ENCODE assay signal across 12 cellular contexts in the genomic region with DNA sequence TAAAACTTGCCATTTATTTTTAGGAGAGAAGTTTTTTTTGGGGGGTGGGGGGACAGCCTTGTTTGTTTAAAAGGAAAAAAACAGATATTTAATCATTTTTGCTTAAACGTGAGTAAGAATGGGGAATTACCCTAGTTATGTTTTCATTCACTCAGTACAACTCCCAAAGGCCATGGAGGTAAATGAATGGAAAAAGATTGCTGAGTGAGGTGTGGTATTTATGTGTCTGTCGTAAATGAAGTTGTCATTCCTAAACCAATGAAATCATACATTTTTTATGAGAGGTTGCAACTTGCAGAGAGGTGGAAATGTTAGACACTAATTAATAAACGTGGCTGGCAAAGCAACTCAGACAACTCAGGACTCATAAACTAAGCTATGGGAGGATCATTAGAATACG.
DNase-seq lines count a peak whose midpoint lies in the region; ATAC-seq and TF ChIP-seq lines count a peak whose summit lies in the region.
"Had no signal": no experiment of that assay in that cellular context is flagged by ENCODE, and none has a peak within 500 bp of the region (broad histone marks: within the 10 kb centered on the region; RNA-seq: fewer than 3 reads in every experiment).

No MANE protein-coding gene starts in this region.

- no peaks in the 10 kb centered on the region for H3K9me3 Mint-ChIP-seq in effector memory CD8-positive, alpha-beta T cell

- H3K4me3 Mint-ChIP-seq in effector memory CD8-positive, alpha-beta T cell, result peak overlapping the region; percentile 49 to 74

- no peaks in the 10 kb centered on the region for H3K27me3 Mint-ChIP-seq in effector memory CD8-positive, alpha-beta T cell

- ATAC-seq in DND-41 (ENCODE audit: insufficient read depth, low read depth) (peak; percentile 40; the same call in 2 of the 3 replicates), GM21737 (IDR thresholded peaks at IDR 0.05; ENCODE audit: unreplicated experiment) (peak; percentile 16)
- no peak for ATAC-seq in effector memory CD8-positive, alpha-beta T cell (replicated peaks)
- ATAC-seq: heart left ventricle, right cardiac atrium had no signal

- H3K9me2 ChIP-seq in Loucy (replicated peaks; ENCODE audit: low read depth, low read length), result no peaks in the 10 kb centered on the region

- DNase-seq in DND-41, result no peak
- DNase-seq in effector memory CD8-positive, alpha-beta T cell, result no peak
- DNase-seq in A172 (ENCODE audit: low spot score), result no peak
- no peak for DNase-seq in amygdala (lab: John Stamatoyannopoulos, UW)
- DNase-seq in NCI-H2107 (lab: John Stamatoyannopoulos, UW), result no peak
- DNase-seq in pons (ENCODE audit: low spot score), result no peak
- DNase-seq: heart left ventricle, NCI-H1694, right cardiac atrium, substantia nigra had no signal

- H3K27me3 ChIP-seq in DND-41 (ENCODE audit: insufficient read depth, low read length, poor library complexity), result no peaks in the 10 kb centered on the region
- no peaks in the 10 kb centered on the region for H3K27me3 ChIP-seq in Loucy (ENCODE audit: insufficient read depth, low read length, poor library complexity, severe bottlenecking)
- H3K27me3 ChIP-seq: heart left ventricle had no signal

- H3K27ac Mint-ChIP-seq in effector memory CD8-positive, alpha-beta T cell, result peak overlapping the region; percentile 89 to 95

- H3K9ac ChIP-seq in DND-41 (ENCODE audit: low read depth, low read length), result no peak overlapping the region
- no peak overlapping the region for H3K9ac ChIP-seq in Loucy (ENCODE audit: low read depth, low read length, poor library complexity, severe bottlenecking)

- no peak overlapping the region for H3K4me2 ChIP-seq in DND-41 (ENCODE audit: insufficient read depth, low read length)
- H3K4me2 ChIP-seq in Loucy (ENCODE audit: low read depth, low read length, poor library complexity, severe bottlenecking), result peak overlapping the region; percentile 41

- H2AFZ ChIP-seq in DND-41 (ENCODE audit: low read depth, low read length) (no peak overlapping the region), Loucy (ENCODE audit: low read length) (no peak overlapping the region)

- H3K79me2 ChIP-seq in DND-41 (ENCODE audit: insufficient read depth, low read length) (peaks cover 61% of the 10 kb centered on the region), Loucy (ENCODE audit: insufficient read depth, low read length) (peaks cover 96% of the 10 kb centered on the region)

- H3K9me3 ChIP-seq in DND-41 (ENCODE audit: insufficient read depth, low read length, severe bottlenecking), result no peaks in the 10 kb centered on the region
- H3K9me3 ChIP-seq in Loucy (ENCODE audit: insufficient read depth, low read depth, low read length), result no peaks in the 10 kb centered on the region

- no peak overlapping the region for H3K27ac ChIP-seq in DND-41 (ENCODE audit: low read length)
- H3K27ac ChIP-seq: heart left ventricle had no signal

- TF ChIP-seq CTCF in DND-41 (IDR thresholded peaks at IDR 0.05; ENCODE audit: borderline replicate concordance, extremely low read depth, low read length, poor library complexity, severe bottlenecking) (no peak), Loucy (conservative IDR thresholded peaks at IDR 0.05; ENCODE audit: low read length) (no peak)

- H3F3A ChIP-seq in Loucy (ENCODE audit: low read depth), result peaks cover 12% of the 10 kb centered on the region; the same call in 1 of the 2 replicates

- H3K4me1 Mint-ChIP-seq in effector memory CD8-positive, alpha-beta T cell (ENCODE audit: low read depth in 2 of 2), result peaks cover 84 to 92% of the 10 kb centered on the region in 2 donors

- H3K4me1 ChIP-seq in DND-41 (ENCODE audit: insufficient read depth, low read length), result peaks cover 20% of the 10 kb centered on the region
- H3K4me1 ChIP-seq in Loucy (ENCODE audit: insufficient read depth, low read length, poor library complexity, severe bottlenecking), result peaks cover 24% of the 10 kb centered on the region

- peaks cover 34% of the 10 kb centered on the region for H4K20me1 ChIP-seq in DND-41 (ENCODE audit: insufficient read depth, low read length)
- H4K20me1 ChIP-seq in Loucy (ENCODE audit: insufficient read depth, low read length, poor library complexity, severe bottlenecking), result peaks cover 87% of the 10 kb centered on the region

- peaks cover 91% of the 10 kb centered on the region for H3K36me3 Mint-ChIP-seq in effector memory CD8-positive, alpha-beta T cell (ENCODE audit: insufficient read depth)

- H3K4me3 ChIP-seq in DND-41 (ENCODE audit: low read depth in 1 of 2, low read length in 2 of 2) (no peak overlapping the region), Loucy (ENCODE audit: low read length, poor library complexity, severe bottlenecking) (no peak overlapping the region)
- H3K4me3 ChIP-seq: heart left ventricle had no signal

- peaks cover 13% of the 10 kb centered on the region for H3K36me3 ChIP-seq in DND-41 (ENCODE audit: insufficient read depth, low read length)
- H3K36me3 ChIP-seq in Loucy (ENCODE audit: insufficient read depth, low read length), result peaks cover 79% of the 10 kb centered on the region; the same call in 1 of the 2 replicates
